ENCODE assay signal across 11 cellular contexts in the genomic region with DNA sequence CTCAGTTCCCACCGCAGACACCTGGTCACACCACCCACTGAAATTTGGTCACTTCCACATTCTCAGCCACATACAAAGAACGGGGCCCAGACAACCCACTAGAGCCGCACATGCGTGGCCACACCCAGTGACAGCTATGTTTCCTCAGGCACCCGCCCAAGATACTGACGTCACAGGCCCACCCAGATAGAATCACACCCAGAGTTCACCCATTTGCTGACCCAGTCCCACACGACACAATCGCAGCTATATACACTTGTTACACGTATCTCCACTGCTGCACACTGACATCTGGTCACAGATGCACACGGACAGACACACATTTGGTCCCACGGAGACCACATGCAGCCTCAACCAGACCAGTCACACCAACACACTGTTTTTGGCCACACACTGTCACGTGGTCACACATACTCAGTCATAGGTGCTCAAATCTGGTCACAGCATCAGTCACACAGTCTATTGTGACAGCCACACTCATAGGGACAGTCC. TPM values are rescaled to one million over a fixed set of nuclear protein-coding genes. Genes with fewer than 3 reads are reported as not detected.
DNase-seq lines count a peak whose midpoint lies in the region; ATAC-seq and TF ChIP-seq lines count a peak whose summit lies in the region.
"Had no signal": no experiment of that assay in that cellular context is flagged by ENCODE, and none has a peak within 500 bp of the region (broad histone marks: within the 10 kb centered on the region; RNA-seq: fewer than 3 reads in every experiment).

No MANE protein-coding gene starts in this region.

- peaks cover 7% of the 10 kb centered on the region for H3K4me1 Mint-ChIP-seq in activated naive CD4-positive, alpha-beta T cell treated with anti-CD3 and anti-CD28 coated beads for 36 hours (ENCODE audit: low read depth)

- H3K9me3 ChIP-seq in body of pancreas, result no peaks in the 10 kb centered on the region
- no peaks in the 10 kb centered on the region for H3K9me3 ChIP-seq in suprapubic skin

- H3K27me3 Mint-ChIP-seq in activated naive CD4-positive, alpha-beta T cell treated with anti-CD3 and anti-CD28 coated beads for 36 hours (ENCODE audit: low read depth), result no peaks in the 10 kb centered on the region
- H3K27me3 Mint-ChIP-seq: activated naive CD8-positive, alpha-beta T cell treated with anti-CD3 and anti-CD28 coated beads, Interleukin-2, amount 10 ng/mL, durations not matched to agents 7 days and 5 days had no signal

- peak; percentile 35 to 62 (median 50) for DNase-seq in body of pancreas
- DNase-seq in left kidney (ENCODE audit: low read depth, low spot score), result peak; percentile 8
- DNase-seq in suprapubic skin (ENCODE audit: low spot score in 2 of 2), result peak; percentile 94 to 96
- no peak for DNase-seq in activated naive CD4-positive, alpha-beta T cell treated with anti-CD3 and anti-CD28 coated beads for 36 hours
- DNase-seq in activated CD4-positive, CD25-positive, alpha-beta regulatory T cell treated with anti-CD3 and anti-CD28 coated beads, Interleukin-2, amount 50 U/mL, for 72 hours, result no peak
- DNase-seq: activated naive CD8-positive, alpha-beta T cell treated with anti-CD3 and anti-CD28 coated beads, Interleukin-2, amount 10 ng/mL, durations not matched to agents 7 days and 5 days; NCI-H187; T-helper 1 cell had no signal

- WGBS in body of pancreas, 2 donors, result 72 to 82% methylated on average over 11 to 12 of the region's 12 CpGs
- WGBS in suprapubic skin, result 35% methylated on average over 11 of the region's 12 CpGs

- TF ChIP-seq CTCF in body of pancreas (IDR thresholded peaks at IDR 0.05) (no peak), suprapubic skin (IDR thresholded peaks at IDR 0.05) (no peak)

- H3K4me3 ChIP-seq in body of pancreas, result no peak overlapping the region
- H3K4me3 ChIP-seq in suprapubic skin, result peak overlapping the region; percentile 69

- H3K27ac ChIP-seq in body of pancreas, result peak overlapping the region in 1 of 4 donors; percentile 9
- H3K27ac ChIP-seq in suprapubic skin, result peak overlapping the region; percentile 52

- TF ChIP-seq POLR2A in GM19193 (IDR thresholded peaks at IDR 0.05; ENCODE audit: extremely low read depth, insufficient read depth, insufficient read length), result peak; percentile 12
- TF ChIP-seq POLR2A in body of pancreas (IDR thresholded peaks at IDR 0.05), result no peak
- TF ChIP-seq POLR2A in suprapubic skin (IDR thresholded peaks at IDR 0.05), result no peak

- H3K36me3 Mint-ChIP-seq in activated naive CD4-positive, alpha-beta T cell treated with anti-CD3 and anti-CD28 coated beads for 36 hours (ENCODE audit: low read depth), result peaks cover 8% of the 10 kb centered on the region

- no peak overlapping the region for H3K4me3 Mint-ChIP-seq in activated naive CD4-positive, alpha-beta T cell treated with anti-CD3 and anti-CD28 coated beads for 36 hours
- H3K4me3 Mint-ChIP-seq: activated naive CD8-positive, alpha-beta T cell treated with anti-CD3 and anti-CD28 coated beads, Interleukin-2, amount 10 ng/mL, durations not matched to agents 7 days and 5 days had no signal

- H3K9me3 Mint-ChIP-seq in activated naive CD4-positive, alpha-beta T cell treated with anti-CD3 and anti-CD28 coated beads for 36 hours, result no peaks in the 10 kb centered on the region
- H3K9me3 Mint-ChIP-seq: activated naive CD8-positive, alpha-beta T cell treated with anti-CD3 and anti-CD28 coated beads, Interleukin-2, amount 10 ng/mL, durations not matched to agents 7 days and 5 days had no signal

- H3K36me3 ChIP-seq in body of pancreas (replicated peaks in 1 of 2; ENCODE audit: insufficient read depth in 1 of 2, low read depth in 2 of 2) (no peaks in the 10 kb centered on the region), suprapubic skin (peaks cover 26% of the 10 kb centered on the region)

- H3K4me1 ChIP-seq in body of pancreas, result peaks cover 19% of the 10 kb centered on the region
- H3K4me1 ChIP-seq in suprapubic skin, result peaks cover 64% of the 10 kb centered on the region

- intact Hi-C loops in body of pancreas (cut with DNase I), result no loop called here
- intact Hi-C loops in activated naive CD4-positive, alpha-beta T cell treated with anti-CD3 and anti-CD28 coated beads for 36 hours (cut with micrococcal nuclease), result no loop called here

- no peak for TF ChIP-seq EP300 in suprapubic skin (IDR thresholded peaks at IDR 0.05)

- no peak overlapping the region for H3K27ac Mint-ChIP-seq in activated naive CD4-positive, alpha-beta T cell treated with anti-CD3 and anti-CD28 coated beads for 36 hours
- H3K27ac Mint-ChIP-seq: activated naive CD8-positive, alpha-beta T cell treated with anti-CD3 and anti-CD28 coated beads, Interleukin-2, amount 10 ng/mL, durations not matched to agents 7 days and 5 days had no signal

- CTCF ChIA-PET in activated naive CD4-positive, alpha-beta T cell treated with anti-CD3 and anti-CD28 coated beads for 36 hours (lab: Charles Lee), result no interaction called here

- ATAC-seq in body of pancreas (no peak), HG03520 (IDR thresholded peaks at IDR 0.05; ENCODE audit: unreplicated experiment) (no peak), HG03378 (IDR thresholded peaks at IDR 0.05; ENCODE audit: unreplicated experiment) (no peak)

- H3K27me3 ChIP-seq in body of pancreas (no peaks in the 10 kb centered on the region), suprapubic skin (no peaks in the 10 kb centered on the region)

RNA-seq across cellular contexts. Expression of gene NUMBL, which starts 2.9 kb away (rescaled TPM):
- total RNA-seq in body of pancreas (10 to 100 TPM in 1 of 2 donors, 1 to 10 TPM in 1; 9.1 to 73.5 TPM), suprapubic skin (10 to 100 TPM; 20.5 to 38.2 (median 29.3) TPM)
- total RNA-seq in activated naive CD4-positive, alpha-beta T cell treated with anti-CD3 and anti-CD28 coated beads for 36 hours, result 1 to 10 TPM; 6.2 to 9.2 TPM

RNA-seq across cellular contexts. Expression of gene COQ8B, which starts 29.1 kb away (rescaled TPM):
- total RNA-seq in body of pancreas (10 to 100 TPM; 29.8 to 31.3 TPM), suprapubic skin (10 to 100 TPM; 31.2 to 53.8 (median 39.3) TPM)
- total RNA-seq in activated naive CD4-positive, alpha-beta T cell treated with anti-CD3 and anti-CD28 coated beads for 36 hours, result 10 to 100 TPM; 19.8 to 21.3 TPM

RNA-seq across cellular contexts. Expression of gene ITPKC, which starts 29.3 kb away (rescaled TPM):
- total RNA-seq in body of pancreas (10 to 100 TPM; 14.0 to 27.7 TPM), suprapubic skin (10 to 100 TPM; 52.9 to 93.8 (median 70.9) TPM)
- total RNA-seq in activated naive CD4-positive, alpha-beta T cell treated with anti-CD3 and anti-CD28 coated beads for 36 hours, result 1 to 10 TPM; 4.4 to 4.7 TPM

Comparison
In these comparisons a context has a peak if more than half of its experiments do, and no peak if none do; other contexts are left out.
1. DNase-seq: peak in body of pancreas (4 of 4), left kidney (single experiment) and suprapubic skin (2 of 2); none in activated naive CD4-positive, alpha-beta T cell treated with anti-CD3 and anti-CD28 coated beads for 36 hours (single experiment) and activated CD4-positive, CD25-positive, alpha-beta regulatory T cell treated with anti-CD3 and anti-CD28 coated beads, Interleukin-2, amount 50 U/mL, for 72 hours (single experiment).